ENCODE assay signal across 16 cellular contexts in the genomic region with DNA sequence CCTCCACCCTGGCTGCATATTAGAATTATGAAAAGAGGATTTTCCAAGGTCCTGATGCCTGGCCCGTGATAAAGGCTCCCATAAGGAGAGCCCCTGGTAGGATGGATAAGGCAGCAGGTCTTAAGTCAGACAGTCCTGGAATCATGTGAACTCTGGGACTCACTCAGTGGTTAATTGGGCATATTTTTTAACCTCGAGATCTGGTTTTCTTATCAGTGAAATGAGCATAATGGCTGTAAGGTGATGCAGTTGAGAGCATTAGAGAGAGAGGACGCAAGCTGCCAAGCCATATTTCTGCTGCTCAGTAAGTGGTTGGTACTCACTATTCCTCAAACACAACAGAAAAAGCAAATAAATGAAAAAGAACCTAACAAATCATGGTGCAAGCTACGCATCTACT. TPM values are rescaled to one million over a fixed set of nuclear protein-coding genes. Genes with fewer than 3 reads are reported as not detected.
A peak's percentile ranks its signal among the peaks of the same experiment; 100 is the strongest.
DNase-seq lines count a peak whose midpoint lies in the region; ATAC-seq and TF ChIP-seq lines count a peak whose summit lies in the region.
"Had no signal": no experiment of that assay in that cellular context is flagged by ENCODE, and none has a peak within 500 bp of the region (broad histone marks: within the 10 kb centered on the region; RNA-seq: fewer than 3 reads in every experiment).

No MANE protein-coding gene starts in this region.

- no peaks in the 10 kb centered on the region for H3K36me3 ChIP-seq in CD4-positive, alpha-beta memory T cell (ENCODE audit: insufficient read depth, low read length)
- H3K36me3 ChIP-seq in DND-41 (ENCODE audit: insufficient read depth, low read length), result peaks cover 18% of the 10 kb centered on the region
- no peaks in the 10 kb centered on the region for H3K36me3 ChIP-seq in neutrophil

- H3K9me3 Mint-ChIP-seq in CD4-positive, alpha-beta memory T cell, result no peaks in the 10 kb centered on the region
- no peaks in the 10 kb centered on the region for H3K9me3 Mint-ChIP-seq in activated naive CD8-positive, alpha-beta T cell treated with anti-CD3 and anti-CD28 coated beads for 36 hours

- no peak for DNase-seq in CD4-positive, alpha-beta memory T cell
- DNase-seq in DND-41 (no peak), left cardiac atrium (no peak), GM19240 (ENCODE audit: insufficient read length, low spot score) (no peak), dermis blood vessel endothelial cell (no peak)
- no peak for DNase-seq in activated naive CD8-positive, alpha-beta T cell treated with anti-CD3 and anti-CD28 coated beads for 36 hours
- DNase-seq: COR-L47, DMS153, HCEC 1CT, Kasumi-1, NCI-H1417, NCI-H2081, NCI-H510A treated with DMSO at 0.1 percent for 48 hours, SHP77 had no signal

- ATAC-seq in DND-41 (ENCODE audit: insufficient read depth, low read depth) (no peak), left cardiac atrium (no peak)

- no peaks in the 10 kb centered on the region for H3K79me2 ChIP-seq in DND-41 (ENCODE audit: insufficient read depth, low read length)

- CTCF ChIA-PET in CD4-positive, alpha-beta memory T cell (lab: Charles Lee; ENCODE audit: partially characterized antibody), result interaction anchor here (1.0 to 5.4 kb wide), 5 partner anchors 9 to 133 kb away, joined by 3 to 42 read pairs (median 22); no protein-coding TSS in a partner anchor

- no peaks in the 10 kb centered on the region for H4K20me1 ChIP-seq in DND-41 (ENCODE audit: insufficient read depth, low read length)
- H4K20me1 ChIP-seq: BLaER1 had no signal

- no peak overlapping the region for H3K27ac ChIP-seq in CD4-positive, alpha-beta memory T cell (ENCODE audit: low read depth, low read length)
- H3K27ac ChIP-seq in DND-41 (ENCODE audit: low read length), result peak overlapping the region; percentile 97
- peak overlapping the region; percentile 46 for H3K27ac ChIP-seq in neutrophil
- H3K27ac ChIP-seq: BLaER1 had no signal

- TF ChIP-seq CTCF in DND-41 (IDR thresholded peaks at IDR 0.05; ENCODE audit: borderline replicate concordance, extremely low read depth, low read length, poor library complexity, severe bottlenecking) (no peak), neutrophil (IDR thresholded peaks at IDR 0.05) (no peak)

- H3K9me3 ChIP-seq in CD4-positive, alpha-beta memory T cell (ENCODE audit: control insufficient read depth in 1 of 2, low read length in 2 of 2), result no peaks in the 10 kb centered on the region
- H3K9me3 ChIP-seq in DND-41 (ENCODE audit: insufficient read depth, low read length, severe bottlenecking) (no peaks in the 10 kb centered on the region), neutrophil (no peaks in the 10 kb centered on the region)
- H3K9me3 ChIP-seq: BLaER1 had no signal

- H3K27ac Mint-ChIP-seq in CD4-positive, alpha-beta memory T cell, result peak overlapping the region; percentile 44 to 96 (median 71)
- peak overlapping the region; percentile 15 for H3K27ac Mint-ChIP-seq in activated naive CD8-positive, alpha-beta T cell treated with anti-CD3 and anti-CD28 coated beads for 36 hours

- H3K36me3 Mint-ChIP-seq in CD4-positive, alpha-beta memory T cell, result peaks cover 22 to 27% of the 10 kb centered on the region in 2 donors
- H3K36me3 Mint-ChIP-seq in activated naive CD8-positive, alpha-beta T cell treated with anti-CD3 and anti-CD28 coated beads for 36 hours, result peaks cover 14% of the 10 kb centered on the region

- intact Hi-C loops in CD4-positive, alpha-beta memory T cell (cut with micrococcal nuclease), result no loop called here
- intact Hi-C loops in left cardiac atrium (cut with DNase I), result no loop called here

- H3K27me3 ChIP-seq in CD4-positive, alpha-beta memory T cell (ENCODE audit: insufficient read depth, low read length), result no peaks in the 10 kb centered on the region
- no peaks in the 10 kb centered on the region for H3K27me3 ChIP-seq in DND-41 (ENCODE audit: insufficient read depth, low read length, poor library complexity)
- no peaks in the 10 kb centered on the region for H3K27me3 ChIP-seq in neutrophil
- H3K27me3 ChIP-seq: BLaER1 had no signal

- H3K4me1 Mint-ChIP-seq in CD4-positive, alpha-beta memory T cell, result peaks cover 28 to 87% (median 64%) of the 10 kb centered on the region in 4 donors
- H3K4me1 Mint-ChIP-seq in activated naive CD8-positive, alpha-beta T cell treated with anti-CD3 and anti-CD28 coated beads for 36 hours, result peaks cover 54% of the 10 kb centered on the region

- H3K9ac ChIP-seq in DND-41 (ENCODE audit: low read depth, low read length), result no peak overlapping the region
- H3K9ac ChIP-seq: BLaER1 had no signal

- H2AFZ ChIP-seq in DND-41 (ENCODE audit: low read depth, low read length), result no peak overlapping the region

- H3K4me1 ChIP-seq in CD4-positive, alpha-beta memory T cell (ENCODE audit: insufficient read depth, low read length), result peaks cover 73% of the 10 kb centered on the region
- peaks cover 55% of the 10 kb centered on the region for H3K4me1 ChIP-seq in DND-41 (ENCODE audit: insufficient read depth, low read length)
- peaks cover 66 to 67% of the 10 kb centered on the region in 2 experiments for H3K4me1 ChIP-seq in neutrophil (ENCODE audit: control insufficient read depth in 1 of 2, insufficient read depth in 1 of 2, low read depth in 1 of 2, low read length in 1 of 2)

- no peaks in the 10 kb centered on the region for H3K27me3 Mint-ChIP-seq in CD4-positive, alpha-beta memory T cell
- peaks cover 2% of the 10 kb centered on the region for H3K27me3 Mint-ChIP-seq in activated naive CD8-positive, alpha-beta T cell treated with anti-CD3 and anti-CD28 coated beads for 36 hours

- H3K4me3 Mint-ChIP-seq in CD4-positive, alpha-beta memory T cell, result peak overlapping the region in 2 of 8 donors; percentile 32 to 61
- no peak overlapping the region for H3K4me3 Mint-ChIP-seq in activated naive CD8-positive, alpha-beta T cell treated with anti-CD3 and anti-CD28 coated beads for 36 hours

- H3K4me2 ChIP-seq in DND-41 (ENCODE audit: insufficient read depth, low read length), result no peak overlapping the region
- H3K4me2 ChIP-seq: BLaER1 had no signal

- no peak overlapping the region for H3K4me3 ChIP-seq in CD4-positive, alpha-beta memory T cell (ENCODE audit: low read length in 2 of 2)
- H3K4me3 ChIP-seq in DND-41 (ENCODE audit: low read depth in 1 of 2, low read length in 2 of 2) (no peak overlapping the region), neutrophil (ENCODE audit: low read depth in 1 of 2, low read length in 1 of 2) (no peak overlapping the region)
- H3K4me3 ChIP-seq: BLaER1 had no signal

- POLR2A ChIA-PET in CD4-positive, alpha-beta memory T cell (lab: Charles Lee; ENCODE audit: partially characterized antibody), result interaction anchor here (0.6 to 1.4 kb wide), 2 partner anchors 20 to 1511 kb away, joined by 3 to 4 read pairs; no protein-coding TSS in a partner anchor

RNA-seq across cellular contexts. Expression of a gene that starts 57.6 kb away (rescaled TPM):
- 10 to 100 TPM; 11.4 to 12.6 TPM for total RNA-seq in CD4-positive, alpha-beta memory T cell
- 10 to 100 TPM; 27.2 to 54.4 TPM for polyA plus RNA-seq in CD4-positive, alpha-beta memory T cell
- 10 to 100 TPM; 30.3 to 30.6 TPM for total RNA-seq in activated naive CD8-positive, alpha-beta T cell treated with anti-CD3 and anti-CD28 coated beads for 36 hours
- total RNA-seq in left cardiac atrium (10 to 100 TPM; 31.8 to 34.8 TPM), dermis blood vessel endothelial cell (110 and 111 TPM in 2 replicates)
